Comparison of ENCODE assay signal across 14 cellular contexts in genomic region chr4:125388653-125389052, GRCh38.
A peak's percentile ranks its signal among the peaks of the same experiment; 100 is the strongest.
DNase-seq lines count a peak whose midpoint lies in the region; ATAC-seq and TF ChIP-seq lines count a peak whose summit lies in the region.
"Had no signal": no experiment of that assay in that cellular context is flagged by ENCODE, and none has a peak within 500 bp of the region (broad histone marks: within the 10 kb centered on the region; RNA-seq: fewer than 3 reads in every experiment).

No MANE protein-coding gene starts in this region.

- H3K36me3 ChIP-seq in suprapubic skin: no peaks in the 10 kb centered on the region
- no peaks in the 10 kb centered on the region for H3K36me3 ChIP-seq in WERI-Rb-1

- in situ Hi-C loops in astrocyte of the cerebellum (cut with HindIII; ENCODE audit: low sequenced_read_pairs): no loop called here

- no peak for TF ChIP-seq CTCF in HFF-Myc (IDR thresholded peaks at IDR 0.05; ENCODE audit: low read depth, low read length, missing control alignments)
- no peak for TF ChIP-seq CTCF in astrocyte of the cerebellum (IDR thresholded peaks at IDR 0.05; ENCODE audit: low read depth, low read length, missing control alignments)
- TF ChIP-seq CTCF in foreskin keratinocyte (conservative IDR thresholded peaks at IDR 0.05): no peak
- no peak for TF ChIP-seq CTCF in suprapubic skin (IDR thresholded peaks at IDR 0.05)
- no peak for TF ChIP-seq CTCF in WERI-Rb-1 (IDR thresholded peaks at IDR 0.05; ENCODE audit: low read depth, low read length)

- no peaks in the 10 kb centered on the region for H3K27me3 ChIP-seq in foreskin keratinocyte
- no peaks in the 10 kb centered on the region for H3K27me3 ChIP-seq in suprapubic skin
- no peaks in the 10 kb centered on the region for H3K27me3 ChIP-seq in WERI-Rb-1 (ENCODE audit: insufficient read depth, low read depth, severe bottlenecking)

- peak; percentile 46 for DNase-seq in HFF-Myc (ENCODE audit: extremely low read depth, low read depth)
- peak; percentile 64 for DNase-seq in astrocyte of the cerebellum (ENCODE audit: low read depth)
- DNase-seq in foreskin keratinocyte: peak; percentile 37 to 66
- no peak for DNase-seq in suprapubic skin (ENCODE audit: low spot score in 2 of 2)
- no peak for DNase-seq in WERI-Rb-1
- no peak for DNase-seq in NCI-H1092 treated with DMSO at 0.1 percent for 48 hours (lab: John Stamatoyannopoulos, UW)
- no peak for DNase-seq in NCI-H748 (lab: John Stamatoyannopoulos, UW; ENCODE audit: unreplicated experiment)
- DNase-seq: activated CD4-positive, alpha-beta memory T cell treated with anti-CD3 and anti-CD28 coated beads for 36 hours; hippocampal formation; KG1; mesendoderm; NCI-H2081; substantia nigra had no signal

- H3K27ac ChIP-seq in foreskin keratinocyte: no peak overlapping the region
- H3K27ac ChIP-seq in suprapubic skin: peak overlapping the region; percentile 7
- H3K27ac ChIP-seq in WERI-Rb-1: no peak overlapping the region

- no peak for TF ChIP-seq EP300 in suprapubic skin (IDR thresholded peaks at IDR 0.05)

- H3K4me3 ChIP-seq in HFF-Myc (replicated peaks; ENCODE audit: low read depth, low read length) (no peak overlapping the region), astrocyte of the cerebellum (ENCODE audit: low read depth, low read length) (no peak overlapping the region), suprapubic skin (no peak overlapping the region), WERI-Rb-1 (ENCODE audit: low read depth, low read length) (no peak overlapping the region)

- no peak for ATAC-seq in foreskin keratinocyte
- ATAC-seq: HCT116 had no signal

- H3K9me3 ChIP-seq in suprapubic skin: no peaks in the 10 kb centered on the region
- no peaks in the 10 kb centered on the region for H3K9me3 ChIP-seq in WERI-Rb-1 (ENCODE audit: severe bottlenecking)

- H3K4me1 ChIP-seq in foreskin keratinocyte: peaks cover 24% of the 10 kb centered on the region
- H3K4me1 ChIP-seq in suprapubic skin: peaks cover 8% of the 10 kb centered on the region

- WGBS in suprapubic skin: 64% methylated on average over 1 of the region's 1 CpG

- TF ChIP-seq POLR2A in suprapubic skin (IDR thresholded peaks at IDR 0.05): no peak

Comparison
In these comparisons a context has a peak if more than half of its experiments do, and no peak if none do; other contexts are left out.
1. DNase-seq: peak in HFF-Myc (single experiment), astrocyte of the cerebellum (single experiment) and foreskin keratinocyte (2 of 2); none in suprapubic skin (0 of 2), WERI-Rb-1 (single experiment), NCI-H1092 treated with DMSO at 0.1 percent for 48 hours (single experiment) and NCI-H748 (single experiment).